ENCODE assay signal across 25 cellular contexts in the genomic region with DNA sequence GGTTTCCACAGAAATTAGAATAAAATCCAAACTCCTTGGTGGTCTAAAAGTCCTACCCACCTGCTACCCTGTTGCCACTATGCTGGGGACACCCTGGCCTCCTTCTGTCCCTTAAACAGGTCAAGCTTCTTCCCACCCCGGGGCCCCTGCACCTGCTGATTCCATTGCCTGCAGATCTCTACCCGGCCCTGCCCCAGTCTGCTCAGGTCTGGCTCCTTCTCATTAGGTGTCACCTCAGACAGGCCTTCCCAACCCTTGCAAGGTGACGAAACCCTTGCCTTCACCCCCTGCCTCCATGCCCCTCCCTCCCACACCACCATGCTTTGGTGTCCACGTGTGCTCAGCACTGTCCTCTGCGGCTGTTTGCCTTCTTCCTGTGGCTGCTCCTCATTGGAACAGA.
"Had no signal": no experiment of that assay in that cellular context is flagged by ENCODE, and none has a peak within 500 bp of the region (broad histone marks: within the 10 kb centered on the region; RNA-seq: fewer than 3 reads in every experiment).

No MANE protein-coding gene starts in this region.

- H3K27me3 Mint-ChIP-seq: dendritic cell treated with granulocyte-macrophage colony-stimulating factor and Interleukin-4, amounts not matched to agents 40 ng/mL and 50 ng/mL, for 4 days; effector memory CD8-positive, alpha-beta T cell had no signal

- DNase-seq: colonic mucosa; cortex of kidney; dermis blood vessel endothelial cell; dorsolateral prefrontal cortex; effector CD4-positive, alpha-beta T cell; effector CD8-positive, alpha-beta T cell; effector memory CD4-positive, alpha-beta T cell; effector memory CD8-positive, alpha-beta T cell; endodermal cell; erythroblast; esophagus squamous epithelium; foreskin fibroblast; foreskin keratinocyte; foreskin melanocyte; gastrocnemius medialis; glutamatergic neuron; head of caudate nucleus; heart left ventricle; heart right ventricle had no signal

- H3K9me3 ChIP-seq: colonic mucosa, esophagus muscularis mucosa, esophagus squamous epithelium, gastrocnemius medialis, gastroesophageal sphincter, heart left ventricle, heart right ventricle had no signal

- H3K4me3 ChIP-seq: colonic mucosa, coronary artery, dorsolateral prefrontal cortex, esophagus muscularis mucosa, esophagus squamous epithelium, gastrocnemius medialis, gastroesophageal sphincter, heart left ventricle, heart right ventricle had no signal

- H3K27ac Mint-ChIP-seq: dendritic cell treated with granulocyte-macrophage colony-stimulating factor and Interleukin-4, amounts not matched to agents 40 ng/mL and 50 ng/mL, for 4 days; effector memory CD8-positive, alpha-beta T cell; endodermal cell had no signal

- H3K4me3 Mint-ChIP-seq: dendritic cell treated with granulocyte-macrophage colony-stimulating factor and Interleukin-4, amounts not matched to agents 40 ng/mL and 50 ng/mL, for 4 days; effector memory CD8-positive, alpha-beta T cell; endodermal cell had no signal

- H3K27me3 ChIP-seq: colonic mucosa, esophagus muscularis mucosa, esophagus squamous epithelium, foreskin keratinocyte, gastrocnemius medialis had no signal

- H3K4me1 ChIP-seq: colonic mucosa, esophagus muscularis mucosa, esophagus squamous epithelium, foreskin keratinocyte, gastrocnemius medialis, gastroesophageal sphincter, heart left ventricle, heart right ventricle had no signal

- ATAC-seq: effector memory CD8-positive, alpha-beta T cell; esophagus mucosa; foreskin keratinocyte; gastrocnemius medialis; gastroesophageal sphincter; heart left ventricle; heart right ventricle had no signal

- H3K27ac ChIP-seq: colonic mucosa, coronary artery, epithelial cell of prostate, esophagus muscularis mucosa, esophagus squamous epithelium, foreskin keratinocyte, gastrocnemius medialis, gastroesophageal sphincter, heart left ventricle, heart right ventricle had no signal

- H3K36me3 ChIP-seq: colonic mucosa, esophagus muscularis mucosa, esophagus squamous epithelium, gastrocnemius medialis, gastroesophageal sphincter, heart left ventricle, heart right ventricle had no signal

- H3K9me3 Mint-ChIP-seq: endodermal cell had no signal
